13 cellular contexts compared by ENCODE assay signal in the genomic region with DNA sequence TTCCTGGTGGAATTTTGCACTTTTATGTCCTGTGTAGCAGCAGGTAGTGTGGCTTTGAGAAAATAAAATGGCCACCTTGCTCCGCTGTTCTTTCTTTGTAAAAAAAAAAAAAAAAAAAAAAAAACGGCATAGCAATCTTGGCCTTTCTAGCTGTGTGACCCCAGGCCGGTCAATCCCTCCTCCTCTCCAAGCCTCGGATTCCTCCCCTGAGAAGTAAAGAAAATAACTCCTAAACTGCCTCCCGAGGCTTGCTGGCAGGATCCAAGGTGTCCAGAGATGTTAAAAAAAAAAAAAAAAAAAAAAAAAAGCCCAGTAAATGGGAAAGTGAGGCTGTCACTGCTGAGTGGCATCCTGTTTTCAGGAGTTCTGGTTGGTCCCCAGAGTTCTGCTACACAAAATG. TPM values are rescaled to one million over a fixed set of nuclear protein-coding genes. Genes with fewer than 3 reads are reported as not detected.
A peak's percentile ranks its signal among the peaks of the same experiment; 100 is the strongest.
DNase-seq lines count a peak whose midpoint lies in the region; ATAC-seq, FAIRE-seq and TF ChIP-seq lines count a peak whose summit lies in the region.
"Had no signal": no experiment of that assay in that cellular context is flagged by ENCODE, and none has a peak within 500 bp of the region (broad histone marks: within the 10 kb centered on the region; RNA-seq: fewer than 3 reads in every experiment).

No MANE protein-coding gene starts in this region.

- no peaks in the 10 kb centered on the region for H3K79me1 ChIP-seq in mesendoderm (ENCODE audit: low read length)

- no peak overlapping the region for H3K27ac ChIP-seq in GM12878 (ENCODE audit: control insufficient read depth, insufficient read depth)
- no peak overlapping the region for H3K27ac ChIP-seq in mesendoderm (ENCODE audit: low read depth, low read length)
- peak overlapping the region in 1 of 2 donors; percentile 62 for H3K27ac ChIP-seq in tibial artery
- H3K27ac ChIP-seq: C4-2B had no signal

- FAIRE-seq in GM12878 (lab: Jason Lieb, UNC): no peak
- FAIRE-seq: colon had no signal

- TF ChIP-seq CTCF in GM12878 (IDR thresholded peaks at IDR 0.05 in 2 of 3, conservative IDR thresholded peaks at IDR 0.05 in 1 of 3; ENCODE audit: control insufficient read depth in 2 of 3, extremely low read depth in 1 of 3, insufficient read depth in 1 of 3, low read depth in 3 of 3, low read length in 3 of 3): no peak
- TF ChIP-seq CTCF in tibial artery (IDR thresholded peaks at IDR 0.05): no peak

- RAD21 ChIA-PET in GM12878 (lab: Charles Lee; ENCODE audit: unreplicated experiment): interaction anchor here (0.7 to 5.6 kb wide), 2 partner anchors 25 to 474 kb away, joined by 3 to 64 read pairs; partner anchors contain the start of gene MAP1LC3B2

- POLR2A ChIA-PET in GM12878 (lab: Charles Lee): interaction anchor here (5.9 kb wide), 1 partner anchor 25 kb away, joined by 47 read pairs; the partner anchor contains the start of gene MAP1LC3B2

- intact Hi-C loops in GM12878 (cut with micrococcal nuclease; ENCODE audit: unreplicated experiment): no loop called here
- intact Hi-C loops in tibial artery (cut with DNase I; ENCODE audit: low total_unique reads): no loop called here

- H2BK5ac ChIP-seq in mesendoderm (ENCODE audit: low read length): no peak overlapping the region

- in situ Hi-C loops in GM12878 (cut with MboI): no loop called here

- no peaks in the 10 kb centered on the region for H3K36me3 Mint-ChIP-seq in T-helper 1 cell treated with Interleukin-12 subunit alpha and Interleukin-12 subunit beta and Interleukin-4 antibody, amounts not matched to agents 30 μg/mL and 1 μg/mL, for 36 hours (ENCODE audit: low read depth)

- H3K9ac ChIP-seq in GM12878 (ENCODE audit: control insufficient read depth, insufficient read depth, low read length) (no peak overlapping the region), mesendoderm (ENCODE audit: low read length) (no peak overlapping the region)

- H3K4me1 Mint-ChIP-seq in T-helper 1 cell treated with Interleukin-12 subunit alpha and Interleukin-12 subunit beta and Interleukin-4 antibody, amounts not matched to agents 30 μg/mL and 1 μg/mL, for 36 hours (ENCODE audit: low read depth): peaks cover 42% of the 10 kb centered on the region

- H3K4me1 ChIP-seq in GM12878 (ENCODE audit: control insufficient read depth, insufficient read depth, low read length) (peaks cover 34% of the 10 kb centered on the region), mesendoderm (ENCODE audit: control insufficient read depth, low read depth, low read length) (peaks cover 14% of the 10 kb centered on the region), tibial artery (peaks cover 6 to 45% (median 33%) of the 10 kb centered on the region in 4 donors)

- no peak overlapping the region for H3K4ac ChIP-seq in mesendoderm (ENCODE audit: low read depth, low read length)

- no peak overlapping the region for H4K5ac ChIP-seq in mesendoderm (ENCODE audit: low read length)

- H3K18ac ChIP-seq in mesendoderm (ENCODE audit: low read length): no peak overlapping the region

- no peak for TF ChIP-seq POLR2A in GM12878 (IDR thresholded peaks at IDR 0.05; ENCODE audit: low read depth, low read length)

- no peak overlapping the region for H2AFZ ChIP-seq in GM12878 (ENCODE audit: control insufficient read depth, low read depth, low read length)

- WGBS in GM12878 (ENCODE audit: insufficient coverage, insufficient replicate concordance, low lambda C conversion rate, missing lambda C conversion rate): 90% methylated on average over 3 of the region's 5 CpGs
- whole genome bisulfite sequencing in mesendoderm (ENCODE audit: extremely low coverage, insufficient coverage, low lambda C conversion rate): no CpG with 5 or more reads among the region's 5 CpGs

- BruUV-seq in GM12878 (replicated peaks; lab: Mats Ljungman, UMichigan): no TSS peak

- no peak for ATAC-seq in GM12878
- ATAC-seq in HG03175 (IDR thresholded peaks at IDR 0.05; ENCODE audit: unreplicated experiment): no peak

- H3K4me2 ChIP-seq in GM12878 (ENCODE audit: control insufficient read depth, insufficient read depth): no peak overlapping the region
- H3K4me2 ChIP-seq in mesendoderm (ENCODE audit: low read length): no peak overlapping the region

- no peaks in the 10 kb centered on the region for H3K36me3 ChIP-seq in GM12878 (ENCODE audit: control insufficient read depth in 2 of 2, insufficient read depth in 2 of 2, low read length in 1 of 2)
- no peaks in the 10 kb centered on the region for H3K36me3 ChIP-seq in mesendoderm (ENCODE audit: control insufficient read depth, insufficient read depth, low read length)
- no peaks in the 10 kb centered on the region for H3K36me3 ChIP-seq in tibial artery

- no peak for TF ChIP-seq EP300 in GM12878 (IDR thresholded peaks at IDR 0.05; ENCODE audit: borderline replicate concordance in 1 of 2, control insufficient read depth in 1 of 2, low read depth in 2 of 2, low read length in 2 of 2)

- no peak overlapping the region for H4K8ac ChIP-seq in mesendoderm (ENCODE audit: low read depth, low read length)

- no peak overlapping the region for H3K56ac ChIP-seq in mesendoderm (ENCODE audit: low read length)

- CTCF ChIA-PET in GM12878 (lab: Yijun Ruan, JAX): interaction anchor here (2.6 kb wide), 1 partner anchor 24 kb away, joined by 10 read pairs; the partner anchor contains the start of gene MAP1LC3B2

- no peak for TF ChIP-seq RAD21 in GM12878 (IDR thresholded peaks at IDR 0.05; ENCODE audit: insufficient read depth, low read depth, low read length)

- peak overlapping the region; percentile 87 for H3K4me3 Mint-ChIP-seq in T-helper 1 cell treated with Interleukin-12 subunit alpha and Interleukin-12 subunit beta and Interleukin-4 antibody, amounts not matched to agents 30 μg/mL and 1 μg/mL, for 36 hours

- H3K27ac Mint-ChIP-seq in T-helper 1 cell treated with Interleukin-12 subunit alpha and Interleukin-12 subunit beta and Interleukin-4 antibody, amounts not matched to agents 30 μg/mL and 1 μg/mL, for 36 hours: no peak overlapping the region

- H3K9me3 Mint-ChIP-seq in T-helper 1 cell treated with Interleukin-12 subunit alpha and Interleukin-12 subunit beta and Interleukin-4 antibody, amounts not matched to agents 30 μg/mL and 1 μg/mL, for 36 hours: no peaks in the 10 kb centered on the region

- H3K4me3 ChIP-seq in GM12878: no peak overlapping the region
- no peak overlapping the region for H3K4me3 ChIP-seq in mesendoderm (ENCODE audit: low read length)
- H3K4me3 ChIP-seq in tibial artery: peak overlapping the region; percentile 55 to 57

- no peak overlapping the region for H2BK15ac ChIP-seq in mesendoderm (replicated peaks; ENCODE audit: low read depth)

- H3K27me3 ChIP-seq in GM12878 (replicated peaks in 1 of 2; ENCODE audit: control insufficient read depth in 2 of 2, insufficient read depth in 2 of 2, low read length in 1 of 2): no peaks in the 10 kb centered on the region
- no peaks in the 10 kb centered on the region for H3K27me3 ChIP-seq in mesendoderm (ENCODE audit: insufficient read depth, low read length, poor library complexity)
- no peaks in the 10 kb centered on the region for H3K27me3 ChIP-seq in tibial artery

- H3K9me3 ChIP-seq in GM12878 (replicated peaks; ENCODE audit: control insufficient read depth, insufficient read depth, low read length): no peaks in the 10 kb centered on the region; the same call in 2 of the 3 replicates
- H3K9me3 ChIP-seq in tibial artery: no peaks in the 10 kb centered on the region

- peaks cover 8% of the 10 kb centered on the region for H3K27me3 Mint-ChIP-seq in T-helper 1 cell treated with Interleukin-12 subunit alpha and Interleukin-12 subunit beta and Interleukin-4 antibody, amounts not matched to agents 30 μg/mL and 1 μg/mL, for 36 hours (ENCODE audit: low read depth)

- H2BK120ac ChIP-seq in mesendoderm (ENCODE audit: low read depth, low read length): peak overlapping the region; percentile 0

- SMC1A ChIA-PET in GM12878 (lab: Charles Lee; ENCODE audit: uncharacterized antibody, unreplicated experiment): interaction anchor here (7.9 kb wide), 1 partner anchor 25 kb away, joined by 106 read pairs; the partner anchor contains the start of gene MAP1LC3B2

- no peak overlapping the region for H3K23ac ChIP-seq in mesendoderm (ENCODE audit: low read length)

- H3K79me2 ChIP-seq in GM12878 (ENCODE audit: control insufficient read depth, insufficient read depth, low read length): no peaks in the 10 kb centered on the region
- no peaks in the 10 kb centered on the region for H3K79me2 ChIP-seq in mesendoderm (ENCODE audit: control insufficient read depth, insufficient read depth, low read length)

- DNase-seq in T-helper 1 cell: no peak
- DNase-seq in GM12878 (ENCODE audit: low read depth, low spot score): no peak
- DNase-seq in mesendoderm: no peak
- no peak for DNase-seq in tibial artery
- DNase-seq in DMS114 treated with DMSO at 0.1 percent for 48 hours (lab: John Stamatoyannopoulos, UW; ENCODE audit: unreplicated experiment): no peak
- DNase-seq in SIG-M5 (lab: John Stamatoyannopoulos, UW): no peak
- DNase-seq: activated CD4-positive, alpha-beta T cell treated with anti-CD3 and anti-CD28 coated beads, Interleukin-2, amount 50 U/mL, for 48 hours; NCI-H226; Right ventricle myocardium superior had no signal

- H2AK5ac ChIP-seq in mesendoderm (ENCODE audit: low read length): no peak overlapping the region

- H4K20me1 ChIP-seq in GM12878 (ENCODE audit: control insufficient read depth, insufficient read depth): no peaks in the 10 kb centered on the region

TF ChIP-seq in GM12878, 131 proteins besides CTCF, POLR2A, EP300 and RAD21 (continues in another document):
- no peak for TF ChIP-seq ATF7 (IDR thresholded peaks at IDR 0.05; ENCODE audit: low read depth)
- TF ChIP-seq ZNF384 (IDR thresholded peaks at IDR 0.05; ENCODE audit: borderline replicate concordance, low read depth, low read length): peak; percentile 42; the same call in 1 of the 2 replicates
- TF ChIP-seq RAD51 (IDR thresholded peaks at IDR 0.05): no peak

RNA-seq across cellular contexts. Expression of gene MAP1LC3B2, which starts 23.9 kb away (rescaled TPM):
- 13.5 and 16.8 TPM in 2 replicates for total RNA-seq in GM12878 (2013; cell fraction: nucleolus; rRNA removed)
- not detected in 2 replicates for total RNA-seq in GM12878 (2014; rRNA removed)
- not detected in 2 replicates for total RNA-seq in GM12878 (2014; rRNA removed; fragmentation: Illumina TruSeq; extraction: Trizol)
- 1.8 TPM in 1 of 2 replicates, not detected in the other for total RNA-seq in GM12878 (2021)
- polyA plus RNA-seq in GM12878 (2011; ENCODE audit: low read depth): 1.7 TPM
- 1.6 and 2.2 TPM in 2 replicates for polyA plus RNA-seq in GM12878 (2011; rRNA removed)
- polyA plus RNA-seq in GM12878 (2011; cell fraction: cytosol; rRNA removed): 0.99 and 1.3 TPM in 2 replicates
- 5.0 and 6.6 TPM in 2 replicates for polyA plus RNA-seq in GM12878 (2011; cell fraction: nucleus; rRNA removed)
- 2.5 and 4.9 TPM in 2 replicates for polyA plus RNA-seq in GM12878 (2012)
- polyA plus RNA-seq in GM12878 (2014; fragmentation: Illumina TruSeq; extraction: Trizol): 0.25 and 0.41 TPM in 2 replicates
- polyA plus RNA-seq in GM12878 (2014; fragmentation: Nextera tagmentation; extraction: Ambion mirVana): under 1 TPM; 0.23 to 0.40 TPM
- 0.27 and 0.72 TPM in 2 replicates for polyA plus RNA-seq in GM12878 (2014; rRNA removed)
- polyA plus RNA-seq in GM12878 (2016; fragmentation: Nextera tagmentation; extraction: Ambion mirVana): 1 to 10 TPM; 2.7 TPM
- 0.95 and 1.5 TPM in 2 replicates for polyA minus RNA-seq in GM12878 (2011; rRNA and poly(A)+ RNA removed)
- 2.8 TPM in 1 of 2 replicates, not detected in the other for polyA minus RNA-seq in GM12878 (2011; cell fraction: cytosol; rRNA and poly(A)+ RNA removed)
- polyA minus RNA-seq in GM12878 (2011; cell fraction: nucleus; rRNA and poly(A)+ RNA removed): not detected in 2 replicates
- polyA plus RNA-seq in mesendoderm (2013, experiment 1 of 2): 0.20 TPM
- not detected for polyA plus RNA-seq in mesendoderm (2013, experiment 2 of 2)

Comparison
In these comparisons a context has a peak if more than half of its experiments do, and no peak if none do; other contexts are left out.
1. H3K4me3 ChIP-seq: peak in tibial artery (2 of 2); none in GM12878 (single experiment) and mesendoderm (single experiment).